Comparison of ENCODE assay signal across 19 cellular contexts in genomic region chr22:44691796-44692661, GRCh38. TPM values are rescaled to one million over a fixed set of nuclear protein-coding genes. Genes with fewer than 3 reads are reported as not detected.
DNase-seq lines count a peak whose midpoint lies in the region; ATAC-seq, FAIRE-seq and TF ChIP-seq lines count a peak whose summit lies in the region.
"Had no signal": no experiment of that assay in that cellular context is flagged by ENCODE, and none has a peak within 500 bp of the region (broad histone marks: within the 10 kb centered on the region; RNA-seq: fewer than 3 reads in every experiment).

No MANE protein-coding gene starts in this region.

- no peak for TF ChIP-seq EP300 in H1 (IDR thresholded peaks at IDR 0.05; ENCODE audit: borderline replicate concordance in 1 of 2, low read depth in 2 of 2, low read length in 2 of 2)

- H2BK120ac ChIP-seq in H1 (replicated peaks; ENCODE audit: low read depth, low read length) (no peak overlapping the region), neuronal stem cell (ENCODE audit: low read depth, low read length) (no peak overlapping the region)

- H2BK12ac ChIP-seq in H1 (ENCODE audit: low read depth, low read length) (no peak overlapping the region), neuronal stem cell (ENCODE audit: low read length) (peak overlapping the region; percentile 22)

- DNase-seq in Calu3, result peak; percentile 29
- peak; percentile 71 for DNase-seq in H7
- no peak for DNase-seq in H1 (ENCODE audit: low read depth in 1 of 2, low spot score in 2 of 2)
- DNase-seq in neuronal stem cell (ENCODE audit: low spot score), result no peak
- no peak for DNase-seq in RPMI8226
- DNase-seq: activated CD4-positive, alpha-beta T cell treated with anti-CD3 and anti-CD28 coated beads, Interleukin-2, amount 10 ng/mL, durations not matched to agents 7 days and 5 days; activated T-cell treated with anti-CD3 and anti-CD28 coated beads, Interleukin-2, amount 50 U/mL, for 24 hours; NCI-H1417; NCI-H446 treated with DMSO at 0.1 percent for 48 hours; sigmoid colon; testis had no signal

- H3K79me2 ChIP-seq in H1 (ENCODE audit: control insufficient read depth in 1 of 2, insufficient read depth in 2 of 2, low read length in 2 of 2), result no peaks in the 10 kb centered on the region

- H2BK5ac ChIP-seq in H1 (ENCODE audit: low read depth, low read length) (no peak overlapping the region), neuronal stem cell (ENCODE audit: low read length) (no peak overlapping the region)

- H3K4ac ChIP-seq in H1 (replicated peaks; ENCODE audit: insufficient read length, low read depth, low read length) (no peak overlapping the region), neuronal stem cell (ENCODE audit: low read length) (peak overlapping the region; percentile 76)

- no peak for FAIRE-seq in H1 (lab: Jason Lieb, UNC)

- no TSS peak for BruUV-seq in Calu3 (replicated peaks; lab: Mats Ljungman, UMichigan)

- H3K23ac ChIP-seq in H1 (ENCODE audit: insufficient read length) (no peak overlapping the region), neuronal stem cell (ENCODE audit: low read depth, low read length, poor library complexity) (no peak overlapping the region)

- H3K9ac ChIP-seq in H1 (replicated peaks in 1 of 4; ENCODE audit: extremely low read depth in 1 of 4, low read depth in 3 of 4, low read length in 3 of 4), result no peak overlapping the region
- H3K9ac ChIP-seq in neuronal stem cell (ENCODE audit: low read depth, low read length, poor library complexity), result no peak overlapping the region
- H3K9ac ChIP-seq: BLaER1, KMS-11 had no signal

- H3K4me3 ChIP-seq in H7 (ENCODE audit: insufficient read depth, low read depth, low read length) (no peak overlapping the region), H1 (ENCODE audit: extremely low read depth in 1 of 4, insufficient read depth in 2 of 4, low read depth in 3 of 4, low read length in 4 of 4) (no peak overlapping the region), neuronal stem cell (ENCODE audit: low read length in 2 of 2) (no peak overlapping the region)
- H3K4me3 ChIP-seq: BLaER1, sigmoid colon, testis had no signal

- peaks cover 27% of the 10 kb centered on the region for H3K27me3 Mint-ChIP-seq in Calu3 (ENCODE audit: unreplicated experiment)
- H3K27me3 Mint-ChIP-seq: activated CD4-positive, alpha-beta T cell treated with anti-CD3 and anti-CD28 coated beads, Interleukin-2, amount 10 ng/mL, durations not matched to agents 7 days and 5 days; activated T-cell treated with anti-CD3 and anti-CD28 coated beads, Interleukin-2, amount 50 U/mL, for 24 hours had no signal

- H2AK5ac ChIP-seq in H1 (ENCODE audit: low read depth, low read length) (no peak overlapping the region), neuronal stem cell (ENCODE audit: low read depth, low read length) (peak overlapping the region; percentile 63)

- no peak for ATAC-seq in GM21423 (IDR thresholded peaks at IDR 0.05; ENCODE audit: unreplicated experiment)
- no peak for ATAC-seq in GM21360 (IDR thresholded peaks at IDR 0.05; ENCODE audit: unreplicated experiment)

- POLR2A ChIA-PET in H1 (lab: Charles Lee; ENCODE audit: partially characterized antibody), result interaction anchor here (0.8 kb wide), 1 partner anchor 61 kb away, joined by 3 read pairs; the partner anchor contains the start of gene ARHGAP8

- H2BK20ac ChIP-seq in H1 (ENCODE audit: low read length), result no peak overlapping the region

- H3K18ac ChIP-seq in H1 (ENCODE audit: extremely low read depth, low read length) (no peak overlapping the region), neuronal stem cell (ENCODE audit: low read length) (no peak overlapping the region)

- no peak overlapping the region for H3K56ac ChIP-seq in H1 (replicated peaks; ENCODE audit: insufficient read length, low read depth, low read length)

- H3K4me1 Mint-ChIP-seq in Calu3 (ENCODE audit: low read depth, unreplicated experiment), result peaks cover 3% of the 10 kb centered on the region

- no peak overlapping the region for H4K8ac ChIP-seq in H1 (ENCODE audit: extremely low read depth, insufficient read depth, low read length)
- no peak overlapping the region for H4K8ac ChIP-seq in neuronal stem cell (ENCODE audit: low read depth, low read length)

- H3K23me2 ChIP-seq in H1 (ENCODE audit: low read depth, low read length), result no peaks in the 10 kb centered on the region

- 95% methylated on average over 13 of the region's 24 CpGs; no CpG with 5 or more reads in 1 of the 2 experiments for WGBS in H1 (ENCODE audit: extremely low coverage in 1 of 2, insufficient coverage in 1 of 2, insufficient read length in 1 of 2, insufficient replicate concordance in 2 of 2, low coverage in 1 of 2, low lambda C conversion rate in 2 of 2, missing lambda C conversion rate in 1 of 2), 2 experiments
- WGBS in neuronal stem cell (ENCODE audit: extremely low coverage in 2 of 2, insufficient read length in 2 of 2, insufficient replicate concordance in 1 of 2), 2 donors, result no CpG with 5 or more reads among the region's 24 CpGs

- H3K27ac ChIP-seq in H1 (ENCODE audit: low read depth, low read length), result no peak overlapping the region
- H3K27ac ChIP-seq in neuronal stem cell (replicated peaks; ENCODE audit: low read length), result no peak overlapping the region
- H3K27ac ChIP-seq: BLaER1, epithelial cell of prostate, KMS-11, sigmoid colon, testis had no signal

- H3K4me1 ChIP-seq in H1 (replicated peaks in 1 of 4; ENCODE audit: control insufficient read depth in 3 of 4, insufficient read depth in 4 of 4, low read length in 3 of 4) (no peaks in the 10 kb centered on the region), neuronal stem cell (ENCODE audit: control insufficient read depth in 2 of 2, insufficient read depth in 1 of 2, low read depth in 1 of 2, low read length in 2 of 2) (peaks cover 0 to 3% of the 10 kb centered on the region in 2 donors)
- H3K4me1 ChIP-seq: sigmoid colon, testis had no signal

- H3K36me3 ChIP-seq in H7 (replicated peaks; ENCODE audit: control insufficient read depth, insufficient read depth, low read length) (no peaks in the 10 kb centered on the region), H1 (ENCODE audit: control insufficient read depth in 2 of 4, insufficient read depth in 4 of 4, low read length in 3 of 4) (no peaks in the 10 kb centered on the region), neuronal stem cell (replicated peaks in 1 of 2; ENCODE audit: control insufficient read depth in 2 of 2, insufficient read depth in 2 of 2, low read length in 2 of 2) (no peaks in the 10 kb centered on the region)
- H3K36me3 ChIP-seq: BLaER1, sigmoid colon had no signal

- no peak for TF ChIP-seq RAD21 in H1 (IDR thresholded peaks at IDR 0.05 in 1 of 2, conservative IDR thresholded peaks at IDR 0.05 in 1 of 2; ENCODE audit: low read depth in 2 of 2, low read length in 2 of 2)

- no peak overlapping the region for H3K4me3 Mint-ChIP-seq in Calu3 (ENCODE audit: low read depth, unreplicated experiment)
- H3K4me3 Mint-ChIP-seq: activated CD4-positive, alpha-beta T cell treated with anti-CD3 and anti-CD28 coated beads, Interleukin-2, amount 10 ng/mL, durations not matched to agents 7 days and 5 days; activated T-cell treated with anti-CD3 and anti-CD28 coated beads, Interleukin-2, amount 50 U/mL, for 24 hours; brain; dendritic cell treated with granulocyte-macrophage colony-stimulating factor and Interleukin-4, amounts not matched to agents 40 ng/mL and 50 ng/mL, for 4 days had no signal

- H3K27ac Mint-ChIP-seq in Calu3 (ENCODE audit: unreplicated experiment), result no peak overlapping the region
- H3K27ac Mint-ChIP-seq: activated CD4-positive, alpha-beta T cell treated with anti-CD3 and anti-CD28 coated beads, Interleukin-2, amount 10 ng/mL, durations not matched to agents 7 days and 5 days; activated T-cell treated with anti-CD3 and anti-CD28 coated beads, Interleukin-2, amount 50 U/mL, for 24 hours; brain; dendritic cell treated with granulocyte-macrophage colony-stimulating factor and Interleukin-4, amounts not matched to agents 40 ng/mL and 50 ng/mL, for 4 days had no signal

- no peak overlapping the region for H4K5ac ChIP-seq in H1 (ENCODE audit: insufficient read length, low read depth, low read length)

- no peaks in the 10 kb centered on the region for H3K36me3 Mint-ChIP-seq in Calu3 (ENCODE audit: insufficient read depth, unreplicated experiment)
- H3K36me3 Mint-ChIP-seq: activated naive CD4-positive, alpha-beta T cell treated with anti-CD3 and anti-CD28 coated beads, Interleukin-2, amount 50 U/mL, for 72 hours had no signal

- no peaks in the 10 kb centered on the region for H4K20me1 ChIP-seq in H1 (replicated peaks in 1 of 2; ENCODE audit: control insufficient read depth in 1 of 2, insufficient read depth in 2 of 2, low read length in 2 of 2)
- H4K20me1 ChIP-seq: BLaER1 had no signal

- H3K9me3 Mint-ChIP-seq in Calu3 (ENCODE audit: low read depth, unreplicated experiment), result no peaks in the 10 kb centered on the region
- H3K9me3 Mint-ChIP-seq: activated CD4-positive, alpha-beta T cell treated with anti-CD3 and anti-CD28 coated beads, Interleukin-2, amount 10 ng/mL, durations not matched to agents 7 days and 5 days; activated naive CD4-positive, alpha-beta T cell treated with anti-CD3 and anti-CD28 coated beads, Interleukin-2, amount 50 U/mL, for 72 hours; activated T-cell treated with anti-CD3 and anti-CD28 coated beads, Interleukin-2, amount 50 U/mL, for 24 hours; brain; dendritic cell treated with granulocyte-macrophage colony-stimulating factor and Interleukin-4, amounts not matched to agents 40 ng/mL and 50 ng/mL, for 4 days had no signal

- H2BK15ac ChIP-seq in H1 (ENCODE audit: low read length) (no peak overlapping the region), neuronal stem cell (ENCODE audit: low read length) (no peak overlapping the region)

- H3K9me3 ChIP-seq in H1 (ENCODE audit: insufficient read depth in 2 of 2, low read depth in 1 of 2, low read length in 1 of 2), result no peaks in the 10 kb centered on the region
- H3K9me3 ChIP-seq in neuronal stem cell (replicated peaks in 1 of 2; ENCODE audit: control insufficient read depth in 2 of 2, insufficient read depth in 1 of 2, low read depth in 1 of 2, low read length in 2 of 2), result no peaks in the 10 kb centered on the region
- H3K9me3 ChIP-seq: BLaER1, sigmoid colon, testis had no signal

- intact Hi-C loops in Calu3 (cut with micrococcal nuclease; ENCODE audit: unreplicated experiment), result no loop called here

- H3K27me3 ChIP-seq in H7 (ENCODE audit: control insufficient read depth, insufficient read depth, low read length) (no peaks in the 10 kb centered on the region), H1 (replicated peaks in 1 of 4; ENCODE audit: control insufficient read depth in 3 of 4, extremely low read depth in 1 of 4, insufficient read depth in 3 of 4, low read length in 3 of 4) (no peaks in the 10 kb centered on the region; a peak in 1 of 7 replicates), neuronal stem cell (ENCODE audit: control insufficient read depth in 3 of 3, insufficient read depth in 3 of 3, low read depth in 1 of 3, low read length in 3 of 3) (peaks cover 0 to 3% (median 0%) of the 10 kb centered on the region in 3 experiments)
- H3K27me3 ChIP-seq: BLaER1, testis had no signal

- H3K4me2 ChIP-seq in H1 (ENCODE audit: insufficient read depth in 1 of 2, low read depth in 2 of 2, low read length in 2 of 2) (no peak overlapping the region), neuronal stem cell (ENCODE audit: insufficient read depth, low read length, poor library complexity, severe bottlenecking) (no peak overlapping the region)
- H3K4me2 ChIP-seq: BLaER1, KMS-11 had no signal

- CTCF ChIA-PET in Calu3 (lab: Charles Lee) (interaction anchor here (0.6 to 0.7 kb wide), 2 partner anchors 21 to 48 kb away, joined by 3 to 6 read pairs; no protein-coding TSS in a partner anchor), H1 (lab: Charles Lee; ENCODE audit: partially characterized antibody) (interaction anchor here (1.4 to 2.2 kb wide), 2 partner anchors 21 to 43 kb away, joined by 3 to 6 read pairs; no protein-coding TSS in a partner anchor)

- H3K79me1 ChIP-seq in H1 (ENCODE audit: low read depth, low read length), result no peaks in the 10 kb centered on the region
- H3K79me1 ChIP-seq in neuronal stem cell (ENCODE audit: low read depth, low read length), result no peaks in the 10 kb centered on the region

- H2AFZ ChIP-seq in H1 (ENCODE audit: low read length) (no peak overlapping the region), neuronal stem cell (ENCODE audit: low read length) (no peak overlapping the region)

- H3K14ac ChIP-seq in H1 (ENCODE audit: insufficient read length) (no peak overlapping the region), neuronal stem cell (ENCODE audit: low read length) (no peak overlapping the region)

- TF ChIP-seq CTCF in Calu3 (IDR thresholded peaks at IDR 0.05; ENCODE audit: unreplicated experiment), result no peak
- TF ChIP-seq CTCF in H1 (IDR thresholded peaks at IDR 0.05; ENCODE audit: control extremely low read depth in 1 of 3, insufficient read depth in 1 of 3, low read depth in 1 of 3, low read length in 3 of 3), result no peak

- H4K91ac ChIP-seq in H1 (replicated peaks; ENCODE audit: insufficient read length, low read length) (no peak overlapping the region), neuronal stem cell (ENCODE audit: low read depth, low read length, poor library complexity) (no peak overlapping the region)

- TF ChIP-seq POLR2A in H1 (IDR thresholded peaks at IDR 0.05; ENCODE audit: control extremely low read depth in 1 of 2, low read depth in 2 of 2, low read length in 2 of 2), result no peak

RNA-seq across cellular contexts. Expression of gene PRR5, which starts 10.0 kb away (rescaled TPM):
- 12.5 and 14.1 TPM in 2 replicates for total RNA-seq in Calu3 (2022)
- 7.7 and 8.4 TPM in 2 replicates for total RNA-seq in H7 (2014; rRNA removed; shearing (Covaris generic))
- 15.7 and 16.5 TPM in 2 replicates for total RNA-seq in H1 (2021; fragmentation: NEBNext Ultra II Directional; extraction: Animal tissue kit (Norgen Biotek cat#: 25700))
- 25.7 and 36.1 TPM in 2 replicates for polyA plus RNA-seq in H1 (2011; rRNA removed)
- 21.7 TPM for polyA plus RNA-seq in H1 (2011; cell fraction: cytosol; rRNA removed)
- polyA plus RNA-seq in H1 (2011; cell fraction: nucleus; rRNA removed), result 26.9 TPM
- 13.6 to 16.9 TPM (median 16.1 TPM) in 4 replicates for polyA plus RNA-seq in H1 (2012, experiment 1 of 2)
- polyA plus RNA-seq in H1 (2012, experiment 2 of 2), result 15.9 TPM
- 8.9 TPM for polyA plus RNA-seq in H1 (2013, experiment 1 of 2)
- polyA plus RNA-seq in H1 (2013, experiment 2 of 2), result 9.8 TPM
- 13.3 and 16.3 TPM in 2 replicates for polyA minus RNA-seq in H1 (2011; rRNA and poly(A)+ RNA removed)
- polyA minus RNA-seq in H1 (2011; cell fraction: cytosol; rRNA and poly(A)+ RNA removed), result 15.0 TPM
- 17.1 TPM for polyA minus RNA-seq in H1 (2011; cell fraction: nucleus; rRNA and poly(A)+ RNA removed)
- 14.6 TPM for polyA plus RNA-seq in neuronal stem cell (2013, experiment 1 of 2)
- 14.4 TPM for polyA plus RNA-seq in neuronal stem cell (2013, experiment 2 of 2)

Comparison
In these comparisons a context has a peak if more than half of its experiments do, and no peak if none do; other contexts are left out.
1. DNase-seq: peak in Calu3 (single experiment) and H7 (single experiment); none in H1 (0 of 2), neuronal stem cell (single experiment) and RPMI8226 (single experiment).